26 cellular contexts compared by ENCODE assay signal in genomic region chr19:16060294-16060693, GRCh38.
"Had no signal": no experiment of that assay in that cellular context is flagged by ENCODE, and none has a peak within 500 bp of the region (broad histone marks: within the 10 kb centered on the region; RNA-seq: fewer than 3 reads in every experiment).

No MANE protein-coding gene starts in this region.

- DNase-seq: natural killer cell; occipital lobe; ovary; psoas muscle; right cardiac atrium; right lobe of liver; spleen; stimulated activated CD4-positive, alpha-beta T cell treated with anti-CD3 and anti-CD28 coated beads, Interleukin-12 subunit alpha, Interleukin-12 subunit beta, amount 100 ng/mL, for 4 hours; stimulated activated CD4-positive, alpha-beta T cell treated with anti-CD3 and anti-CD28 coated beads, Interleukin-1b, Interleukin-23, amount 100 ng/mL, for 48 hours; stimulated activated CD4-positive, alpha-beta T cell treated with anti-CD3 and anti-CD28 coated beads, Interleukin-4, amount 100 ng/mL, for 1 hour; stimulated activated CD4-positive, alpha-beta T cell treated with anti-CD3 and anti-CD28 coated beads, Interleukin-4, amount 100 ng/mL, for 4 hours; stimulated activated CD8-positive, alpha-beta memory T cell treated with anti-CD3 and anti-CD28 coated beads, Interleukin-4, amount 100 ng/mL, for 48 hours; stimulated activated naive CD4-positive, alpha-beta T cell; stimulated activated naive CD8-positive, alpha-beta T cell treated with anti-CD3 and anti-CD28 coated beads, Interleukin-15, amount 100 ng/mL, for 72 hours; stimulated activated naive CD8-positive, alpha-beta T cell treated with anti-CD3 and anti-CD28 coated beads, Interleukin-15, Interleukin-2, amounts not matched to agents 100 U/mL and 50 U/mL, for 24 hours; substantia nigra; testis; tibial artery; transverse colon; upper lobe of right lung; uterus had no signal

- H3K27ac ChIP-seq: neural progenitor cell, ovary, parathyroid adenoma, psoas muscle, right lobe of liver, skin epidermis, spleen, suprapubic skin, testis, tibial artery, transverse colon, upper lobe of right lung, uterus had no signal

- ATAC-seq: natural killer cell; psoas muscle; right cardiac atrium; right lobe of liver; stimulated activated memory B cell treated with anti-CD40 and anti-IgM and Interleukin-4, amounts not matched to agents 10 μg/mL and 1 μg/mL and 100 μg/mL, for 72 hours; stimulated activated naive CD8-positive, alpha-beta T cell treated with anti-CD3 and anti-CD28 coated beads, Interleukin-15, amount 100 ng/mL, for 72 hours; stimulated activated naive CD8-positive, alpha-beta T cell treated with anti-CD3 and anti-CD28 coated beads, Interleukin-15, Interleukin-2, amounts not matched to agents 100 U/mL and 50 U/mL, for 24 hours; upper lobe of right lung had no signal
